Comparison of ENCODE assay signal across 8 cellular contexts in genomic region chr4:88283661-88284377, GRCh38. TPM values are rescaled to one million over a fixed set of nuclear protein-coding genes. Genes with fewer than 3 reads are reported as not detected.
DNase-seq lines count a peak whose midpoint lies in the region; ATAC-seq and TF ChIP-seq lines count a peak whose summit lies in the region.

No MANE protein-coding gene starts in this region.

- H3K4me1 ChIP-seq in OCI-LY7 (ENCODE audit: insufficient read depth, low read length, poor library complexity, severe bottlenecking): peaks cover 44% of the 10 kb centered on the region
- H3K4me1 ChIP-seq in mucosa of rectum (ENCODE audit: control insufficient read depth in 2 of 2, insufficient read depth in 2 of 2, low read length in 2 of 2): peaks cover 14 to 15% of the 10 kb centered on the region in 2 donors

- H3K27ac ChIP-seq in OCI-LY7 (ENCODE audit: low read depth, low read length, poor library complexity, severe bottlenecking): peak overlapping the region; percentile 91
- H3K27ac ChIP-seq in mucosa of rectum (ENCODE audit: low read depth in 2 of 2, low read length in 2 of 2): peak overlapping the region; percentile 96 to 97

- peak overlapping the region; percentile 89 to 91 for H3K9ac ChIP-seq in mucosa of rectum (ENCODE audit: low read depth in 1 of 2, low read length in 2 of 2)

- CTCF ChIA-PET in OCI-LY7 (lab: Charles Lee; ENCODE audit: unreplicated experiment): interaction anchor here (0.6 to 1.9 kb wide), 3 partner anchors 12 to 37 kb away, joined by 3 to 5 read pairs (median 3); no protein-coding TSS in a partner anchor

- TF ChIP-seq CTCF in OCI-LY7 (conservative IDR thresholded peaks at IDR 0.05; ENCODE audit: low read length): no peak

- DNase-seq in NCI-H748 (lab: John Stamatoyannopoulos, UW; ENCODE audit: unreplicated experiment) (peak; percentile 73), NCI-H748 treated with DMSO at 0.1 percent for 48 hours (lab: John Stamatoyannopoulos, UW) (no peak), OCI-LY7 (ENCODE audit: low spot score) (peak; percentile 85), erythroblast (lab: John Stamatoyannopoulos, UW) (peak; percentile 80 to 87)
- peak; percentile 74 for DNase-seq in activated T-cell treated with anti-CD3 and anti-CD28 coated beads, Interleukin-2, amount 50 U/mL, for 1 hour
- peak; percentile 77 for DNase-seq in stimulated activated CD8-positive, alpha-beta memory T cell treated with anti-CD3 and anti-CD28 coated beads, Interleukin-4, amount 100 ng/mL, for 48 hours

- peaks cover 47% of the 10 kb centered on the region for H3K79me2 ChIP-seq in OCI-LY7 (ENCODE audit: insufficient read depth, low read depth, low read length)

- H3K4me2 ChIP-seq in OCI-LY7 (ENCODE audit: low read length): peak overlapping the region; percentile 98

- peak overlapping the region; percentile 56; the same call in 1 of the 2 replicates for H2AFZ ChIP-seq in OCI-LY7 (ENCODE audit: low read length)

- POLR2A ChIA-PET in OCI-LY7 (lab: Charles Lee): interaction anchor here (0.6 to 5.3 kb wide), 12 partner anchors 8 to 285 kb away, joined by 3 to 53 read pairs (median 7); no protein-coding TSS in a partner anchor

- H3K4me3 ChIP-seq in OCI-LY7 (ENCODE audit: low read depth, low read length, poor library complexity, severe bottlenecking) (peak overlapping the region; percentile 79), mucosa of rectum (ENCODE audit: low read length in 2 of 2) (peak overlapping the region; percentile 87 to 95)

- BruUV-seq in OCI-LY7 (replicated peaks; lab: Mats Ljungman, UMichigan): no TSS peak

- H3K9me2 ChIP-seq in OCI-LY7 (ENCODE audit: insufficient read depth, low read length): no peaks in the 10 kb centered on the region

- intact Hi-C loops in OCI-LY7 (cut with micrococcal nuclease; ENCODE audit: unreplicated experiment): loop anchor here (1.0 to 10.0 kb wide), 6 partner anchors 36 to 1279 kb away; partner anchors contain the start of genes HERC3, HERC6 and PYURF

- ATAC-seq in HG03066 (IDR thresholded peaks at IDR 0.05; ENCODE audit: low read depth, unreplicated experiment): peak; percentile 25

- no peaks in the 10 kb centered on the region for H3K27me3 ChIP-seq in mucosa of rectum (ENCODE audit: control insufficient read depth in 2 of 2, insufficient read depth in 2 of 2, low read length in 2 of 2)

- TF ChIP-seq POLR2A in erythroblast (IDR thresholded peaks at IDR 0.05; ENCODE audit: low read length): no peak

- H3K9me3 ChIP-seq in OCI-LY7 (ENCODE audit: low read length): no peaks in the 10 kb centered on the region
- no peaks in the 10 kb centered on the region for H3K9me3 ChIP-seq in mucosa of rectum (ENCODE audit: control insufficient read depth in 2 of 2, low read length in 2 of 2)

- H4K20me1 ChIP-seq in OCI-LY7 (ENCODE audit: insufficient read depth, low read length): no peaks in the 10 kb centered on the region

- H3K36me3 ChIP-seq in OCI-LY7 (ENCODE audit: insufficient read depth, low read length) (peaks cover 16% of the 10 kb centered on the region; the same call in 1 of the 2 replicates), mucosa of rectum (ENCODE audit: control insufficient read depth in 2 of 2, insufficient read depth in 2 of 2, low read length in 2 of 2) (no peaks in the 10 kb centered on the region)

RNA-seq across cellular contexts. Expression of gene PPM1K, which starts 0.5 kb away (rescaled TPM):
- 65.7 and 83.9 TPM in 2 replicates for total RNA-seq in OCI-LY7 (2014; rRNA removed; shearing (Covaris generic))
- 80.0 and 87.7 TPM in 2 replicates for total RNA-seq in OCI-LY7 (2022)
